17 cellular contexts compared by ENCODE assay signal in genomic region chr5:154542581-154542980, GRCh38.
"Had no signal": no experiment of that assay in that cellular context is flagged by ENCODE, and none has a peak within 500 bp of the region (broad histone marks: within the 10 kb centered on the region; RNA-seq: fewer than 3 reads in every experiment).

No MANE protein-coding gene starts in this region.

- H3K4me3 Mint-ChIP-seq: activated CD4-positive, alpha-beta memory T cell treated with anti-CD3 and anti-CD28 coated beads for 36 hours; activated CD4-positive, alpha-beta T cell treated with anti-CD3 and anti-CD28 coated beads for 36 hours; activated CD8-positive, alpha-beta memory T cell treated with anti-CD3 and anti-CD28 coated beads, Interleukin-2, amount 10 ng/mL, durations not matched to agents 7 days and 5 days; activated T-cell treated with anti-CD3 and anti-CD28 coated beads, Interleukin-2, amount 50 U/mL, for 4 hours; neural crest cell; stimulated activated memory B cell treated with anti-CD40 and anti-IgM and Interleukin-4, amounts not matched to agents 10 μg/mL and 1 μg/mL and 100 μg/mL, for 72 hours; T-helper 17 cell had no signal

- H3K9me3 ChIP-seq: body of pancreas, pancreas, uterus had no signal

- H3K4me1 ChIP-seq: body of pancreas, pancreas, uterus had no signal

- H3K4me3 ChIP-seq: body of pancreas, pancreas, uterus had no signal

- ATAC-seq: activated CD4-positive, alpha-beta T cell treated with anti-CD3 and anti-CD28 coated beads for 36 hours; activated CD8-positive, alpha-beta memory T cell treated with anti-CD3 and anti-CD28 coated beads, Interleukin-2, amount 10 ng/mL, durations not matched to agents 7 days and 5 days; activated naive CD4-positive, alpha-beta T cell treated with anti-CD3 and anti-CD28 coated beads, Interleukin-2, amount 50 U/mL, for 72 hours; activated T-cell treated with anti-CD3 and anti-CD28 coated beads, Interleukin-2, amount 50 U/mL, for 4 hours; body of pancreas; esophagus mucosa; pancreas; stimulated activated memory B cell treated with anti-CD40 and anti-IgM and Interleukin-4, amounts not matched to agents 10 μg/mL and 1 μg/mL and 100 μg/mL, for 72 hours; T-helper 17 cell had no signal

- H3K27me3 ChIP-seq: uterus had no signal

- H3K27ac Mint-ChIP-seq: activated CD4-positive, alpha-beta memory T cell treated with anti-CD3 and anti-CD28 coated beads for 36 hours; activated CD4-positive, alpha-beta T cell treated with anti-CD3 and anti-CD28 coated beads for 36 hours; activated CD8-positive, alpha-beta memory T cell treated with anti-CD3 and anti-CD28 coated beads, Interleukin-2, amount 10 ng/mL, durations not matched to agents 7 days and 5 days; activated naive CD4-positive, alpha-beta T cell treated with anti-CD3 and anti-CD28 coated beads, Interleukin-2, amount 50 U/mL, for 72 hours; stimulated activated memory B cell treated with anti-CD40 and anti-IgM and Interleukin-4, amounts not matched to agents 10 μg/mL and 1 μg/mL and 100 μg/mL, for 72 hours; T-helper 17 cell had no signal

- H3K4me1 Mint-ChIP-seq: activated CD4-positive, alpha-beta T cell treated with anti-CD3 and anti-CD28 coated beads for 36 hours; stimulated activated memory B cell treated with anti-CD40 and anti-IgM and Interleukin-4, amounts not matched to agents 10 μg/mL and 1 μg/mL and 100 μg/mL, for 72 hours; T-helper 17 cell had no signal

- H3K9me3 Mint-ChIP-seq: activated CD4-positive, alpha-beta memory T cell treated with anti-CD3 and anti-CD28 coated beads for 36 hours; activated naive CD4-positive, alpha-beta T cell treated with anti-CD3 and anti-CD28 coated beads, Interleukin-2, amount 50 U/mL, for 72 hours; activated T-cell treated with anti-CD3 and anti-CD28 coated beads, Interleukin-2, amount 50 U/mL, for 4 hours; neural crest cell; stimulated activated memory B cell treated with anti-CD40 and anti-IgM and Interleukin-4, amounts not matched to agents 10 μg/mL and 1 μg/mL and 100 μg/mL, for 72 hours had no signal

- H3K36me3 ChIP-seq: pancreas, uterus had no signal

- H3K27ac ChIP-seq: body of pancreas, pancreas, uterus had no signal

- H3K36me3 Mint-ChIP-seq: activated CD4-positive, alpha-beta memory T cell treated with anti-CD3 and anti-CD28 coated beads for 36 hours; activated CD8-positive, alpha-beta memory T cell treated with anti-CD3 and anti-CD28 coated beads, Interleukin-2, amount 10 ng/mL, durations not matched to agents 7 days and 5 days; activated naive CD4-positive, alpha-beta T cell treated with anti-CD3 and anti-CD28 coated beads, Interleukin-2, amount 50 U/mL, for 72 hours; stimulated activated memory B cell treated with anti-CD40 and anti-IgM and Interleukin-4, amounts not matched to agents 10 μg/mL and 1 μg/mL and 100 μg/mL, for 72 hours had no signal

- DNase-seq: activated CD4-positive, alpha-beta memory T cell treated with anti-CD3 and anti-CD28 coated beads for 36 hours; activated CD4-positive, alpha-beta T cell treated with anti-CD3 and anti-CD28 coated beads for 36 hours; activated CD8-positive, alpha-beta memory T cell treated with anti-CD3 and anti-CD28 coated beads, Interleukin-2, amount 10 ng/mL, durations not matched to agents 7 days and 5 days; activated effector memory CD4-positive, alpha-beta T cell treated with Interleukin-2 at 50 U/mL for 16 hours; activated T-cell treated with anti-CD3 and anti-CD28 coated beads, Interleukin-2, amount 50 U/mL, for 4 hours; amniotic stem cell; body of pancreas; caudate nucleus; glutamatergic neuron; kidney glomerular epithelial cell; pancreas; T-helper 17 cell; uterus had no signal
